Comparison of ENCODE assay signal across 13 cellular contexts in genomic region chr6:35610830-35611229, GRCh38.
DNase-seq lines count a peak whose midpoint lies in the region; TF ChIP-seq lines count a peak whose summit lies in the region.
"Had no signal": no experiment of that assay in that cellular context is flagged by ENCODE, and none has a peak within 500 bp of the region (broad histone marks: within the 10 kb centered on the region; RNA-seq: fewer than 3 reads in every experiment).

No MANE protein-coding gene starts in this region.

- H3K9ac ChIP-seq in MM.1S (ENCODE audit: low read length) = peak overlapping the region; percentile 23; the same call in 1 of the 2 replicates
- no peak overlapping the region for H3K9ac ChIP-seq in mesendoderm (ENCODE audit: low read length)
- H3K9ac ChIP-seq: BLaER1 treated with 17β-estradiol and CSF1 and Interleukin-3, amounts not matched to agents 10 nM and 100 nM had no signal

- H3K27me3 ChIP-seq in ACC112 (ENCODE audit: insufficient read depth, low read length) (no peaks in the 10 kb centered on the region), MM.1S (replicated peaks; ENCODE audit: insufficient read depth, low read length) (no peaks in the 10 kb centered on the region), mesendoderm (ENCODE audit: insufficient read depth, low read length, poor library complexity) (no peaks in the 10 kb centered on the region)
- H3K27me3 ChIP-seq: BLaER1 treated with 17β-estradiol and CSF1 and Interleukin-3, amounts not matched to agents 10 nM and 100 nM; SJSA1 had no signal

- H3K27ac Mint-ChIP-seq in chondrocyte (ENCODE audit: unreplicated experiment) (peak overlapping the region; percentile 82), nephron (peak overlapping the region; percentile 52 to 74 (median 54))
- H3K27ac Mint-ChIP-seq: stimulated activated memory B cell treated with anti-CD40 and anti-IgM and Interleukin-4, amounts not matched to agents 10 μg/mL and 1 μg/mL and 100 μg/mL, for 72 hours had no signal

- H3K4me1 Mint-ChIP-seq in chondrocyte (ENCODE audit: low read depth) (peaks cover 53% of the 10 kb centered on the region), nephron (peaks cover 9% of the 10 kb centered on the region)

- H3K4me2 ChIP-seq in MM.1S (ENCODE audit: low read depth, low read length) (peak overlapping the region; percentile 76), mesendoderm (ENCODE audit: low read length) (no peak overlapping the region)
- H3K4me2 ChIP-seq: BLaER1 treated with 17β-estradiol and CSF1 and Interleukin-3, amounts not matched to agents 10 nM and 100 nM had no signal

- peak; percentile 59 for DNase-seq in MM.1S
- DNase-seq in chondrocyte (ENCODE audit: low spot score) = no peak
- no peak for DNase-seq in GM19238 (ENCODE audit: insufficient read length, low spot score)
- no peak for DNase-seq in mesendoderm
- no peak for DNase-seq in NCI-H345 (lab: John Stamatoyannopoulos, UW)
- no peak for DNase-seq in NCI-H2227 treated with DMSO at 0.1 percent for 48 hours (lab: John Stamatoyannopoulos, UW)
- DNase-seq: NCI-H748 treated with DMSO at 0.1 percent for 48 hours, occipital lobe had no signal

- no peaks in the 10 kb centered on the region for H3K27me3 Mint-ChIP-seq in chondrocyte (ENCODE audit: low read depth)
- no peaks in the 10 kb centered on the region for H3K27me3 Mint-ChIP-seq in nephron (ENCODE audit: low read depth)
- H3K27me3 Mint-ChIP-seq: stimulated activated memory B cell treated with anti-CD40 and anti-IgM and Interleukin-4, amounts not matched to agents 10 μg/mL and 1 μg/mL and 100 μg/mL, for 72 hours had no signal

- H3K9me2 ChIP-seq in MM.1S (replicated peaks; ENCODE audit: insufficient read depth, low read length) = no peaks in the 10 kb centered on the region

- H3K4me3 ChIP-seq in ACC112 (ENCODE audit: low read depth, low read length) = no peak overlapping the region
- peak overlapping the region; percentile 47 for H3K4me3 ChIP-seq in MM.1S (ENCODE audit: low read length)
- no peak overlapping the region for H3K4me3 ChIP-seq in mesendoderm (ENCODE audit: low read length)
- H3K4me3 ChIP-seq: BLaER1 treated with 17β-estradiol and CSF1 and Interleukin-3, amounts not matched to agents 10 nM and 100 nM; SJSA1 had no signal

- H3K36me3 Mint-ChIP-seq in chondrocyte (ENCODE audit: low read depth) (peaks cover 56% of the 10 kb centered on the region), nephron (ENCODE audit: low read depth) (peaks cover 44% of the 10 kb centered on the region)

- H3K79me1 ChIP-seq in mesendoderm (ENCODE audit: low read length) = no peaks in the 10 kb centered on the region

- H2BK5ac ChIP-seq in mesendoderm (ENCODE audit: low read length) = no peak overlapping the region

- H4K5ac ChIP-seq in mesendoderm (ENCODE audit: low read length) = no peak overlapping the region

- H3K79me2 ChIP-seq in ACC112 (ENCODE audit: control insufficient read depth, insufficient read depth, low read length, unreplicated experiment) (peaks cover 1% of the 10 kb centered on the region), MM.1S (ENCODE audit: low read length) (no peaks in the 10 kb centered on the region), mesendoderm (ENCODE audit: control insufficient read depth, insufficient read depth, low read length) (no peaks in the 10 kb centered on the region)

- H2AFZ ChIP-seq in ACC112 (ENCODE audit: low read length, unreplicated experiment) (no peak overlapping the region), MM.1S (ENCODE audit: low read length) (peak overlapping the region; percentile 52)

- H3K27ac ChIP-seq in ACC112 (ENCODE audit: low read depth, low read length) (peak overlapping the region; percentile 27), MM.1S (ENCODE audit: low read length) (peak overlapping the region; percentile 81), mesendoderm (ENCODE audit: low read depth, low read length) (no peak overlapping the region)
- H3K27ac ChIP-seq: BLaER1 treated with 17β-estradiol and CSF1 and Interleukin-3, amounts not matched to agents 10 nM and 100 nM; SJSA1 had no signal

- H3K9me3 Mint-ChIP-seq in chondrocyte (ENCODE audit: low read depth) (no peaks in the 10 kb centered on the region), nephron (no peaks in the 10 kb centered on the region)
- H3K9me3 Mint-ChIP-seq: stimulated activated memory B cell treated with anti-CD40 and anti-IgM and Interleukin-4, amounts not matched to agents 10 μg/mL and 1 μg/mL and 100 μg/mL, for 72 hours had no signal

- no peak overlapping the region for H3K4ac ChIP-seq in mesendoderm (ENCODE audit: low read depth, low read length)

- H3K56ac ChIP-seq in mesendoderm (ENCODE audit: low read length) = no peak overlapping the region

- H3K9me3 ChIP-seq in MM.1S (replicated peaks; ENCODE audit: insufficient read depth, low read length) = no peaks in the 10 kb centered on the region
- H3K9me3 ChIP-seq: SJSA1 had no signal

- peaks cover 17% of the 10 kb centered on the region for H3F3A ChIP-seq in MM.1S (ENCODE audit: insufficient read depth, low read length)

- H3K4me3 Mint-ChIP-seq in chondrocyte (ENCODE audit: unreplicated experiment) = no peak overlapping the region
- no peak overlapping the region for H3K4me3 Mint-ChIP-seq in nephron
- H3K4me3 Mint-ChIP-seq: stimulated activated memory B cell treated with anti-CD40 and anti-IgM and Interleukin-4, amounts not matched to agents 10 μg/mL and 1 μg/mL and 100 μg/mL, for 72 hours had no signal

- no peak overlapping the region for H3K23ac ChIP-seq in mesendoderm (ENCODE audit: low read length)

- no peak overlapping the region for H2BK120ac ChIP-seq in mesendoderm (ENCODE audit: low read depth, low read length)

- H4K8ac ChIP-seq in mesendoderm (ENCODE audit: low read depth, low read length) = no peak overlapping the region

- H3K18ac ChIP-seq in mesendoderm (ENCODE audit: low read length) = no peak overlapping the region

- no CpG with 5 or more reads among the region's 3 CpGs for WGBS in mesendoderm (ENCODE audit: extremely low coverage, insufficient coverage, low lambda C conversion rate)

- H2AK5ac ChIP-seq in mesendoderm (ENCODE audit: low read length) = no peak overlapping the region

- H3K36me3 ChIP-seq in ACC112 (ENCODE audit: insufficient read depth, low read length) = peaks cover 50% of the 10 kb centered on the region
- H3K36me3 ChIP-seq in MM.1S (replicated peaks; ENCODE audit: insufficient read depth, low read length) = no peaks in the 10 kb centered on the region
- H3K36me3 ChIP-seq in mesendoderm (ENCODE audit: control insufficient read depth, insufficient read depth, low read length) = no peaks in the 10 kb centered on the region
- H3K36me3 ChIP-seq: SJSA1 had no signal

- no peak for TF ChIP-seq CTCF in MM.1S (IDR thresholded peaks at IDR 0.05; ENCODE audit: low read length)
- no peak for TF ChIP-seq CTCF in chondrocyte (IDR thresholded peaks at IDR 0.05)
- no peak for TF ChIP-seq CTCF in nephron (IDR thresholded peaks at IDR 0.05; ENCODE audit: unreplicated experiment in 3 of 3)

- H3K4me1 ChIP-seq in ACC112 (ENCODE audit: control insufficient read depth, insufficient read depth, low read length, unreplicated experiment) (peaks cover 10% of the 10 kb centered on the region), MM.1S (ENCODE audit: low read length) (peaks cover 20% of the 10 kb centered on the region), mesendoderm (ENCODE audit: control insufficient read depth, low read depth, low read length) (peaks cover 6% of the 10 kb centered on the region)

- H4K20me1 ChIP-seq in MM.1S (ENCODE audit: insufficient read depth, low read length) = no peaks in the 10 kb centered on the region
- H4K20me1 ChIP-seq: BLaER1 treated with 17β-estradiol and CSF1 and Interleukin-3, amounts not matched to agents 10 nM and 100 nM had no signal

- no peak overlapping the region for H2BK15ac ChIP-seq in mesendoderm (replicated peaks; ENCODE audit: low read depth)
